Comparison of ENCODE assay signal across 28 cellular contexts in the genomic region with DNA sequence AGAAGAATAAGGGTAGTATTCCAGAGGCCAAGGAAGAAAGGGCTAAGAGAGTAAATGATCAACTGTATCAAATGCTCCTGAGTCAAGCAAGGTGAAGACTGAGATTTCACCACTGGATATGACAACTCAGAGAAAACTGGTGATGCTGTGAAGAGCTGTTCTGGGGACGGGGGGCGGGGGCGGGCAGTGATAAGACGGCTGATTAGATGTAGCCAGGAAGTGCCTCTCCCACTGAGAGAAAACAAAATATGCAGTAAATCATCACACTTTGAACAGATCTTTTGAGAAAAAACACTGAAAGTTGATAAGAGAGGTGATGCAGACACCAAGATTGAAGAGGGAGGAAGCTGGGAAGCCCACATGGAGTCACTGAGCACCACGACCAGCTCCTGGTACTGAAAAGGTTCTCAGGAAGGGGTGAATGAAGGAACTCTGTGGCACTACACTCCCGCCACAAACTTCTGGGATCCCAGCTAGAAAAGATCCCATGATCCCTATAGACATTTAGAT.
"Had no signal": no experiment of that assay in that cellular context is flagged by ENCODE, and none has a peak within 500 bp of the region (broad histone marks: within the 10 kb centered on the region; RNA-seq: fewer than 3 reads in every experiment).

No MANE protein-coding gene starts in this region.

- H3K27ac ChIP-seq: ascending aorta, cardiac muscle cell, VCaP had no signal

- H3K27me3 ChIP-seq: ascending aorta had no signal

- H3K4me3 ChIP-seq: ascending aorta, cardiac muscle cell had no signal

- FAIRE-seq: bronchial epithelial cell, TTC549 had no signal

- H3K9me3 ChIP-seq: ascending aorta had no signal

- DNase-seq: activated B cell treated with CpG ODN at 0.5 μM for 24 hours; activated CD4-positive, alpha-beta memory T cell treated with anti-CD3 and anti-CD28 coated beads for 36 hours; activated CD4-positive, alpha-beta T cell treated with anti-CD3 and anti-CD28 coated beads for 4 hours; activated CD4-positive, alpha-beta T cell treated with anti-CD3 and anti-CD28 coated beads, Interleukin-2, amount 10 ng/mL, durations not matched to agents 24 days and 14 days; activated CD4-positive, alpha-beta T cell treated with anti-CD3 and anti-CD28 coated beads, Interleukin-2, amount 50 U/mL, for 1 hour; activated CD4-positive, alpha-beta T cell treated with anti-CD3 and anti-CD28 coated beads, Interleukin-2, amount 50 U/mL, for 4 hours; activated CD4-positive, CD25-positive, alpha-beta regulatory T cell treated with anti-CD3 and anti-CD28 coated beads, Interleukin-2, amount 50 U/mL, for 72 hours; activated CD8-positive, alpha-beta memory T cell treated with anti-CD3 and anti-CD28 coated beads, Interleukin-2, amount 50 U/mL, for 4 hours; activated CD8-positive, alpha-beta T cell treated with anti-CD3 and anti-CD28 coated beads for 36 hours; activated effector memory CD4-positive, alpha-beta T cell treated with Interleukin-2 at 50 U/mL for 16 hours; activated gamma-delta T cell; activated naive CD4-positive, alpha-beta T cell treated with anti-CD3 and anti-CD28 coated beads, Interleukin-2, amount 10 ng/mL, durations not matched to agents 7 days and 5 days; activated naive CD4-positive, alpha-beta T cell treated with Interleukin-2 at 50 U/mL for 16 hours; activated naive CD8-positive, alpha-beta T cell treated with anti-CD3 and anti-CD28 coated beads, Interleukin-2, amount 10 ng/mL, durations not matched to agents 7 days and 5 days; activated naive CD8-positive, alpha-beta T cell treated with anti-CD3 and anti-CD28 coated beads, Interleukin-2, amount 50 U/mL, for 24 hours; activated T-cell treated with anti-CD3 and anti-CD28 coated beads, Interleukin-2, amount 50 U/mL, for 24 hours; activated T-cell treated with anti-CD3 and anti-CD28 coated beads, Interleukin-2, amount 50 U/mL, for 48 hours; amygdala; anterior cingulate cortex; caudate nucleus; cerebellar nuclear complex; T-helper 2 cell; T-helper 9 cell had no signal

- H3K36me3 ChIP-seq: ascending aorta, cardiac muscle cell had no signal

- ATAC-seq: activated CD8-positive, alpha-beta T cell treated with anti-CD3 and anti-CD28 coated beads for 36 hours; activated naive CD8-positive, alpha-beta T cell treated with anti-CD3 and anti-CD28 coated beads, Interleukin-2, amount 50 U/mL, for 24 hours had no signal

- H3K4me1 ChIP-seq: ascending aorta had no signal
